ENCODE assay signal across 15 cellular contexts in the genomic region with DNA sequence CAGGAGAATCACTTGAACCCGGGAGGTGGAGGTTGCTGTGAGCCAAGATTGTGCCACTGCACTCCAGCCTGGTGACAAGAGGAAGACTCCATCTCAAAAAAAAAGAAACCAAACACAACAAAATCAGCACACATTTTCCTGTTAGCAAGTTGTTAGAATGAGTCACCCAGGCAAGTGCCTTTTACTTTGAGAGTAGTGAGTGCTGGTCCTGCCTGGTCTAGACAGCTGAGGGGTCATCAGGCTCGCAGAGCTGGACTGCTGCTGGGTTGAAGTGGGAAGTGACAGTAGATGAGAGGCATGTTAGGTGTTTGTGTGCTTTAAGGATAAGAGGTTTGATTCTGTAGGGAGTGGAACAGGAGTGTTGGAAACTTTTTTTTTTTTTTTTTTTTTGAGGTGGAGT. TPM values are rescaled to one million over a fixed set of nuclear protein-coding genes. Genes with fewer than 3 reads are reported as not detected.
DNase-seq lines count a peak whose midpoint lies in the region; ATAC-seq, FAIRE-seq and TF ChIP-seq lines count a peak whose summit lies in the region.
"Had no signal": no experiment of that assay in that cellular context is flagged by ENCODE, and none has a peak within 500 bp of the region (broad histone marks: within the 10 kb centered on the region; RNA-seq: fewer than 3 reads in every experiment).

No MANE protein-coding gene starts in this region.

- H3K4me3 ChIP-seq in fibroblast of pulmonary artery (replicated peaks; ENCODE audit: low read depth, low read length) (no peak overlapping the region), subcutaneous abdominal adipose tissue (ENCODE audit: low read depth in 1 of 5, low read length in 5 of 5) (no peak overlapping the region)
- H3K4me3 ChIP-seq: spleen had no signal

- H3K4me3 Mint-ChIP-seq in activated naive CD4-positive, alpha-beta T cell treated with anti-CD3 and anti-CD28 coated beads, Interleukin-2, amount 50 U/mL, for 24 hours: peak overlapping the region; percentile 47
- peak overlapping the region; percentile 64 to 83 for H3K4me3 Mint-ChIP-seq in activated T-cell treated with anti-CD3 and anti-CD28 coated beads, Interleukin-2, amount 50 U/mL, for 72 hours
- H3K4me3 Mint-ChIP-seq: nephron had no signal

- peaks cover 36% of the 10 kb centered on the region for H3K36me3 Mint-ChIP-seq in activated naive CD4-positive, alpha-beta T cell treated with anti-CD3 and anti-CD28 coated beads, Interleukin-2, amount 50 U/mL, for 24 hours
- H3K36me3 Mint-ChIP-seq in activated T-cell treated with anti-CD3 and anti-CD28 coated beads, Interleukin-2, amount 50 U/mL, for 72 hours (ENCODE audit: insufficient read depth in 2 of 2): peaks cover 10 to 34% of the 10 kb centered on the region in 2 donors

- no peak for DNase-seq in activated naive CD4-positive, alpha-beta T cell (lab: John Stamatoyannopoulos, UW)
- peak; percentile 3 to 7 for DNase-seq in activated T-cell treated with anti-CD3 and anti-CD28 coated beads, Interleukin-2, amount 50 U/mL, for 72 hours
- DNase-seq in fibroblast of pulmonary artery (ENCODE audit: low read depth) (peak; percentile 42), GM12892 (ENCODE audit: insufficient read length) (no peak), cortex of kidney (lab: John Stamatoyannopoulos, UW) (no peak)
- DNase-seq: AML-193, NCI-H1930, spleen, SW 1271 had no signal

- peaks cover 0 to 6% (median 0%) of the 10 kb centered on the region in 5 donors for H3K4me1 ChIP-seq in subcutaneous abdominal adipose tissue (ENCODE audit: control insufficient read depth in 5 of 5, insufficient read depth in 5 of 5, low read length in 5 of 5)
- H3K4me1 ChIP-seq: spleen had no signal

- H3K36me3 ChIP-seq in subcutaneous abdominal adipose tissue (ENCODE audit: control insufficient read depth in 5 of 5, insufficient read depth in 5 of 5, low read length in 5 of 5): peaks cover 52 to 78% (median 70%) of the 10 kb centered on the region in 5 donors

- ATAC-seq in activated T-cell treated with anti-CD3 and anti-CD28 coated beads, Interleukin-2, amount 50 U/mL, for 72 hours (replicated peaks in 1 of 2): peak; percentile 32 to 35
- ATAC-seq in HG02885 (IDR thresholded peaks at IDR 0.05; ENCODE audit: poor library complexity, unreplicated experiment): no peak

- H3K9ac ChIP-seq in subcutaneous abdominal adipose tissue (ENCODE audit: low read length in 5 of 5): no peak overlapping the region

- no peak for TF ChIP-seq POLR2A in GM12892 (IDR thresholded peaks at IDR 0.05; ENCODE audit: low read depth, low read length)

- no peaks in the 10 kb centered on the region for H3K9me3 ChIP-seq in subcutaneous abdominal adipose tissue (ENCODE audit: control insufficient read depth in 5 of 5, low read length in 5 of 5)
- H3K9me3 ChIP-seq: spleen had no signal

- no peaks in the 10 kb centered on the region for H3K27me3 ChIP-seq in subcutaneous abdominal adipose tissue (ENCODE audit: control insufficient read depth in 5 of 5, insufficient read depth in 4 of 5, low read length in 5 of 5)
- H3K27me3 ChIP-seq: spleen had no signal

- no peak for TF ChIP-seq CTCF in fibroblast of pulmonary artery (IDR thresholded peaks at IDR 0.05; ENCODE audit: low read length, missing control alignments)

- H3K27ac ChIP-seq in subcutaneous abdominal adipose tissue (ENCODE audit: low read depth, low read length): peak overlapping the region; percentile 4
- H3K27ac ChIP-seq: spleen had no signal

- no peaks in the 10 kb centered on the region for H3K9me3 Mint-ChIP-seq in activated naive CD4-positive, alpha-beta T cell treated with anti-CD3 and anti-CD28 coated beads, Interleukin-2, amount 50 U/mL, for 24 hours
- H3K9me3 Mint-ChIP-seq in activated T-cell treated with anti-CD3 and anti-CD28 coated beads, Interleukin-2, amount 50 U/mL, for 72 hours: peaks cover 0 to under 1% of the 10 kb centered on the region in 2 donors
- H3K9me3 Mint-ChIP-seq: nephron had no signal

- peak overlapping the region; percentile 99 for H3K27ac Mint-ChIP-seq in activated naive CD4-positive, alpha-beta T cell treated with anti-CD3 and anti-CD28 coated beads, Interleukin-2, amount 50 U/mL, for 24 hours
- H3K27ac Mint-ChIP-seq in activated T-cell treated with anti-CD3 and anti-CD28 coated beads, Interleukin-2, amount 50 U/mL, for 72 hours: peak overlapping the region; percentile 98

- no peaks in the 10 kb centered on the region for H3K27me3 Mint-ChIP-seq in activated naive CD4-positive, alpha-beta T cell treated with anti-CD3 and anti-CD28 coated beads, Interleukin-2, amount 50 U/mL, for 24 hours
- no peaks in the 10 kb centered on the region for H3K27me3 Mint-ChIP-seq in activated T-cell treated with anti-CD3 and anti-CD28 coated beads, Interleukin-2, amount 50 U/mL, for 72 hours (ENCODE audit: low read depth)

- FAIRE-seq in GM12892 (lab: Jason Lieb, UNC): no peak
- FAIRE-seq: GM18507, islet of Langerhans had no signal

- H3K4me1 Mint-ChIP-seq in activated naive CD4-positive, alpha-beta T cell treated with anti-CD3 and anti-CD28 coated beads, Interleukin-2, amount 50 U/mL, for 24 hours: peaks cover 31% of the 10 kb centered on the region
- peaks cover 34% of the 10 kb centered on the region for H3K4me1 Mint-ChIP-seq in activated T-cell treated with anti-CD3 and anti-CD28 coated beads, Interleukin-2, amount 50 U/mL, for 72 hours (ENCODE audit: low read depth)
- H3K4me1 Mint-ChIP-seq: nephron had no signal

RNA-seq across cellular contexts. Expression of a gene that starts 31.9 kb away (rescaled TPM):
- total RNA-seq in activated T-cell treated with anti-CD3 and anti-CD28 coated beads, Interleukin-2, amount 50 U/mL, for 72 hours: 10 to 100 TPM; 55.0 to 60.1 TPM
- 50.1 TPM for polyA plus RNA-seq in GM12892 (2012; ENCODE audit: missing spikeins)

Comparison
In these comparisons a context has a peak if more than half of its experiments do, and no peak if none do; other contexts are left out.
1. DNase-seq: peak in activated T-cell treated with anti-CD3 and anti-CD28 coated beads, Interleukin-2, amount 50 U/mL, for 72 hours (2 of 2) and fibroblast of pulmonary artery (single experiment); none in activated naive CD4-positive, alpha-beta T cell (0 of 4), GM12892 (single experiment) and cortex of kidney (single experiment).